In genomic region chr10:95277201-95277570, GRCh38 we compare ENCODE assay signal across 1 cellular context.
TF ChIP-seq lines count a peak whose summit lies in the region.

No MANE protein-coding gene starts in this region.

TF ChIP-seq in IMR-90, 13 proteins besides CTCF, POLR2A, EP300 and RAD21 (continued from another document):
- TF ChIP-seq CHD1 (IDR thresholded peaks at IDR 0.05; ENCODE audit: low read depth, low read length) = no peak
- TF ChIP-seq NFE2L2 (IDR thresholded peaks at IDR 0.05; ENCODE audit: low read depth, low read length) = no peak
- no peak for TF ChIP-seq MAZ (IDR thresholded peaks at IDR 0.05; ENCODE audit: borderline replicate concordance, low read depth, low read length)
- no peak for TF ChIP-seq USF2 (IDR thresholded peaks at IDR 0.05; ENCODE audit: low read depth, low read length)
- TF ChIP-seq CEBPB (IDR thresholded peaks at IDR 0.05; ENCODE audit: low read depth, low read length) = no peak
- TF ChIP-seq BHLHE40 (IDR thresholded peaks at IDR 0.05; ENCODE audit: low read depth, low read length) = no peak
- no peak for TF ChIP-seq MXI1 (IDR thresholded peaks at IDR 0.05; ENCODE audit: borderline replicate concordance, low read depth, low read length)
- TF ChIP-seq RFX5 (IDR thresholded peaks at IDR 0.05; ENCODE audit: low read depth, low read length) = no peak
- TF ChIP-seq FOS (IDR thresholded peaks at IDR 0.05; ENCODE audit: low read depth, low read length) = no peak
